In the genomic region with DNA sequence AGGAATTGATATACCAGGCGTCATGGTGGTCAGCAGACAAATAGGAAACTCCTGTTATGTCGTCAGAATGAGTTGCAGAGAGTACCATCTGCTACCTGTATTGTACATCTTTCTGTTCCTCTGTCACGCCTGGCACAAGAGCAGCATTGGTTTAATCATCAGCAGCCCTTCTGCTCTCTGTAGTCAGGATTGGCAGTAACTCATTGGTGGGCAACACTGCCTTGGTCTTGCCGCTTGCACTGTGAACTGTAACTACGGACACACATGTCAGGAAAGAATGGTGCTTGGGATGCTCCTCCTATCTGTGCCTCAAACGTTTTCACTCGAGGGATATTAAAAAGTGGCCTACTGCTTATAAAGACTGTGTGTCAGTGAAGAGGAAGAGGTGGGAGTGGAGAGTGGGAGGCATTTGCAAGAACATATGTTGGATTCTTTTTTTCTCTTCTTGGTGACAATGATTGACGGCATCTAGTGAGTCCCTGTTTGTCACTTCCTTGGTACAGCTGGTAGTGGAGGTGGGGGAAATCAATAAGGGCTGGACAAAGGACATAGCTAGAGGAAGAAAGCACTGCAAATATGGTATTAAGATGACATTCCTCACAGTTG, we compare ENCODE assay signal across 8 cellular contexts.
DNase-seq lines count a peak whose midpoint lies in the region; ATAC-seq and TF ChIP-seq lines count a peak whose summit lies in the region.
"Had no signal": no experiment of that assay in that cellular context is flagged by ENCODE, and none has a peak within 500 bp of the region (broad histone marks: within the 10 kb centered on the region; RNA-seq: fewer than 3 reads in every experiment).

No MANE protein-coding gene starts in this region.

- no peaks in the 10 kb centered on the region for H3K9me3 Mint-ChIP-seq in activated naive CD4-positive, alpha-beta T cell treated with anti-CD3 and anti-CD28 coated beads, Interleukin-2, amount 50 U/mL, for 24 hours
- H3K9me3 Mint-ChIP-seq in progenitor cell of endocrine pancreas (ENCODE audit: low read depth), result no peaks in the 10 kb centered on the region

- H3K36me3 Mint-ChIP-seq in activated naive CD4-positive, alpha-beta T cell treated with anti-CD3 and anti-CD28 coated beads, Interleukin-2, amount 50 U/mL, for 24 hours, result no peaks in the 10 kb centered on the region
- H3K36me3 Mint-ChIP-seq in progenitor cell of endocrine pancreas (ENCODE audit: insufficient read depth), result no peaks in the 10 kb centered on the region

- peak overlapping the region; percentile 97 for H3K27ac Mint-ChIP-seq in activated naive CD4-positive, alpha-beta T cell treated with anti-CD3 and anti-CD28 coated beads, Interleukin-2, amount 50 U/mL, for 24 hours
- peak overlapping the region; percentile 6 for H3K27ac Mint-ChIP-seq in progenitor cell of endocrine pancreas

- peak overlapping the region; percentile 80 for H3K4me3 Mint-ChIP-seq in activated naive CD4-positive, alpha-beta T cell treated with anti-CD3 and anti-CD28 coated beads, Interleukin-2, amount 50 U/mL, for 24 hours
- no peak overlapping the region for H3K4me3 Mint-ChIP-seq in progenitor cell of endocrine pancreas (ENCODE audit: low read depth)

- ATAC-seq in GM18861 (IDR thresholded peaks at IDR 0.05; ENCODE audit: unreplicated experiment) (peak; percentile 30), HG03521 (IDR thresholded peaks at IDR 0.05; ENCODE audit: unreplicated experiment) (peak; percentile 25), GM18867 (IDR thresholded peaks at IDR 0.05; ENCODE audit: unreplicated experiment) (no peak)

- no peak for DNase-seq in progenitor cell of endocrine pancreas (ENCODE audit: low spot score, unreplicated experiment)
- no peak for DNase-seq in effector CD4-positive, alpha-beta T cell
- no peak for DNase-seq in DMS114 treated with DMSO at 0.1 percent for 48 hours (lab: John Stamatoyannopoulos, UW; ENCODE audit: unreplicated experiment)
- DNase-seq: NCI-H526 treated with DMSO at 0.1 percent for 48 hours had no signal

- H3K4me1 Mint-ChIP-seq in activated naive CD4-positive, alpha-beta T cell treated with anti-CD3 and anti-CD28 coated beads, Interleukin-2, amount 50 U/mL, for 24 hours, result peaks cover 78% of the 10 kb centered on the region
- H3K4me1 Mint-ChIP-seq in progenitor cell of endocrine pancreas (ENCODE audit: low read depth), result peaks cover 39% of the 10 kb centered on the region

- TF ChIP-seq CTCF in progenitor cell of endocrine pancreas (IDR thresholded peaks at IDR 0.05; ENCODE audit: unreplicated experiment), result no peak

- no peaks in the 10 kb centered on the region for H3K27me3 Mint-ChIP-seq in activated naive CD4-positive, alpha-beta T cell treated with anti-CD3 and anti-CD28 coated beads, Interleukin-2, amount 50 U/mL, for 24 hours
- peaks cover 5% of the 10 kb centered on the region for H3K27me3 Mint-ChIP-seq in progenitor cell of endocrine pancreas
